ENCODE assay signal across 17 cellular contexts in the genomic region with DNA sequence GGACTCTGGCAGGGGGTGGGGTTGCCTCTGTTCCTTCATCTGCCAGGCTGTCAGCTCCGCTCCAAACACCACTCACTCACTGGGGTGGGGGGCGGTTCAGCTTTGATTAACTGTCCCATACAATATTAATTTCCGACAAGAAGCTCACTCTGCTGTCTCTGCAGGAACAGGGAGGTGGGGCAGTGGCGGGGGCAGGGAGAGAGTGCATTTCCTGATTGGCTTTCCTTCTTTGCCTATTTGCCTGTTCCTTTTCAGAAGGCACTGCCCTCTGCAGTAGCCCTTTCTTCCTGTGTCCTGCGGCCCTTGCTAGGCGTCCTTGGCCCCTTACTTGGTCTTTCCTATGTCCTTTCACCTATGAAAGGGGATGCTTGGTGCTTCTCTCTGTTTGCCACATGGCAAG.
"Had no signal": no experiment of that assay in that cellular context is flagged by ENCODE, and none has a peak within 500 bp of the region (broad histone marks: within the 10 kb centered on the region; RNA-seq: fewer than 3 reads in every experiment).

No MANE protein-coding gene starts in this region.

- H3K4me3 Mint-ChIP-seq: activated CD4-positive, alpha-beta T cell treated with anti-CD3 and anti-CD28 coated beads, Interleukin-2, amount 10 ng/mL, durations not matched to agents 24 days and 14 days; activated naive CD4-positive, alpha-beta T cell treated with anti-CD3 and anti-CD28 coated beads, Interleukin-2, amount 10 ng/mL, durations not matched to agents 7 days and 5 days; activated T-helper 17 cell treated with anti-CD3 and anti-CD28 coated beads, Interleukin-2, amount 50 U/mL, for 72 hours; central memory CD8-positive, alpha-beta T cell; dendritic cell treated with granulocyte-macrophage colony-stimulating factor and Interleukin-4, amounts not matched to agents 40 ng/mL and 50 ng/mL, for 4 days; effector memory CD8-positive, alpha-beta T cell; memory B cell; natural killer cell treated with Interleukin-12 subunit alpha and Interleukin-12 subunit beta and Interleukin-15 and Interleukin-18, amount 100 ng/mL, for 72 hours had no signal

- H3K27me3 ChIP-seq: pancreas, stomach, uterus had no signal

- H3K9me3 Mint-ChIP-seq: activated CD4-positive, alpha-beta T cell treated with anti-CD3 and anti-CD28 coated beads, Interleukin-2, amount 10 ng/mL, durations not matched to agents 24 days and 14 days; activated T-helper 17 cell treated with anti-CD3 and anti-CD28 coated beads, Interleukin-2, amount 50 U/mL, for 72 hours; central memory CD8-positive, alpha-beta T cell; dendritic cell treated with granulocyte-macrophage colony-stimulating factor and Interleukin-4, amounts not matched to agents 40 ng/mL and 50 ng/mL, for 4 days; effector memory CD8-positive, alpha-beta T cell; memory B cell; natural killer cell treated with Interleukin-12 subunit alpha and Interleukin-12 subunit beta and Interleukin-15 and Interleukin-18, amount 100 ng/mL, for 72 hours had no signal

- DNase-seq: activated CD4-positive, alpha-beta T cell treated with anti-CD3 and anti-CD28 coated beads, Interleukin-2, amount 10 ng/mL, durations not matched to agents 24 days and 14 days; activated CD8-positive, alpha-beta memory T cell treated with anti-CD3 and anti-CD28 coated beads for 24 hours; activated naive CD4-positive, alpha-beta T cell treated with anti-CD3 and anti-CD28 coated beads, Interleukin-2, amount 10 ng/mL, durations not matched to agents 7 days and 5 days; activated T-cell treated with anti-CD3 and anti-CD28 coated beads for 4 hours; effector memory CD8-positive, alpha-beta T cell; erythroblast; left lung; pancreas; stomach; T-helper 1 cell; uterus had no signal

- H3K27ac Mint-ChIP-seq: activated CD4-positive, alpha-beta T cell treated with anti-CD3 and anti-CD28 coated beads, Interleukin-2, amount 10 ng/mL, durations not matched to agents 24 days and 14 days; activated naive CD4-positive, alpha-beta T cell treated with anti-CD3 and anti-CD28 coated beads, Interleukin-2, amount 10 ng/mL, durations not matched to agents 7 days and 5 days; activated T-helper 17 cell treated with anti-CD3 and anti-CD28 coated beads, Interleukin-2, amount 50 U/mL, for 72 hours; dendritic cell treated with granulocyte-macrophage colony-stimulating factor and Interleukin-4, amounts not matched to agents 40 ng/mL and 50 ng/mL, for 4 days; effector memory CD8-positive, alpha-beta T cell; memory B cell; natural killer cell treated with Interleukin-12 subunit alpha and Interleukin-12 subunit beta and Interleukin-15 and Interleukin-18, amount 100 ng/mL, for 72 hours had no signal

- H3K36me3 Mint-ChIP-seq: activated naive CD4-positive, alpha-beta T cell treated with anti-CD3 and anti-CD28 coated beads, Interleukin-2, amount 10 ng/mL, durations not matched to agents 7 days and 5 days; memory B cell; natural killer cell treated with Interleukin-12 subunit alpha and Interleukin-12 subunit beta and Interleukin-15 and Interleukin-18, amount 100 ng/mL, for 72 hours had no signal

- H3K4me1 Mint-ChIP-seq: activated CD4-positive, alpha-beta T cell treated with anti-CD3 and anti-CD28 coated beads, Interleukin-2, amount 10 ng/mL, durations not matched to agents 24 days and 14 days; activated naive CD4-positive, alpha-beta T cell treated with anti-CD3 and anti-CD28 coated beads, Interleukin-2, amount 10 ng/mL, durations not matched to agents 7 days and 5 days; activated T-helper 17 cell treated with anti-CD3 and anti-CD28 coated beads, Interleukin-2, amount 50 U/mL, for 72 hours; central memory CD8-positive, alpha-beta T cell; memory B cell had no signal

- H3K27ac ChIP-seq: left lung, pancreas, stomach, thoracic aorta, uterus had no signal

- H3K4me3 ChIP-seq: left lung, pancreas, stomach, thoracic aorta, uterus had no signal

- H3K36me3 ChIP-seq: left lung, pancreas, stomach, thoracic aorta, uterus had no signal

- H3K9me3 ChIP-seq: left lung, pancreas, stomach, thoracic aorta, uterus had no signal
